Comparison of ENCODE assay signal across 35 cellular contexts in the genomic region with DNA sequence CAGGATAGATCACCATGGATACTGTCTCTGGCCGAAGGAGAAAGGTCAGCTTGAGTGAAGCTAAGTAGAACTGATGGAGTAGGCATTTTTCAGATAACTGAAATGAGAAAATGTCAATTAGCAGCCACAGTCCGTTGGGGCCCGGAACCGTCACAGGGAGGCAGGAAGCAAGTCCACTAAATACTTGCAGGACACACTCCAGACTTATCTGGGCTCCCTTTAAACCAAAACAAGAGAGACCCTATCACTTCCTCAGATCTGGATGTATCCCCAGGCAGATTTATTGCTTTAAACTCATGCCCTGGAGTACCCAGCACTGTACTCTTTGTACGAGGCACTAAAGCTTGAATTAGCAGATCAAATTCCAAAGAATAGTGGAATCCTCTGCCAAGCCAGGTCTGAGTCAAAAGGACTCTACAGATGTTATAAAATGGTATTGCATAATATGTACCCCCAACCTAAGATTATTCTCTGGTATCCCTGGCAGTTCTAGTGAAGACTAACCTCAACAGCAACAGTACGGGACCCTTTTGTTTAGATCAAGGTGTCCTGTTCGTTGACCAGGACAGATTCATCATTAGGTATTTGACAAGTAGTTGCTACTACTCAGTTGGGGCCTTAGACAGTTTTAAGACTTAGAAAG. TPM values are rescaled to one million over a fixed set of nuclear protein-coding genes. Genes with fewer than 3 reads are reported as not detected.
"Had no signal": no experiment of that assay in that cellular context is flagged by ENCODE, and none has a peak within 500 bp of the region (broad histone marks: within the 10 kb centered on the region; RNA-seq: fewer than 3 reads in every experiment).

No MANE protein-coding gene starts in this region.

- DNase-seq: activated CD4-positive, alpha-beta T cell treated with anti-CD3 and anti-CD28 coated beads for 4 hours; activated CD4-positive, alpha-beta T cell treated with anti-CD3 and anti-CD28 coated beads, Interleukin-2, amount 50 U/mL, for 4 hours; activated naive CD4-positive, alpha-beta T cell treated with Interleukin-2 at 50 U/mL for 16 hours; activated naive CD8-positive, alpha-beta T cell treated with anti-CD3 and anti-CD28 coated beads for 36 hours; activated T-cell treated with anti-CD3 and anti-CD28 coated beads for 4 hours; activated T-cell treated with anti-CD3 and anti-CD28 coated beads, Interleukin-2, amount 50 U/mL, for 72 hours; adrenal gland; caudate nucleus; foreskin fibroblast; heart left ventricle; hypothalamus; immature natural killer cell; left ventricle myocardium inferior; nephron progenitor cell; ovary; sigmoid colon; stimulated activated CD4-positive, alpha-beta T cell treated with anti-CD3 and anti-CD28 coated beads, Interleukin-15, amount 100 ng/mL, for 24 hours; stimulated activated CD4-positive, alpha-beta T cell treated with anti-CD3 and anti-CD28 coated beads, Interleukin-2, amount 100 ng/mL, for 24 hours; stimulated activated naive B cell treated with anti-CD40 and anti-IgM and Interleukin-4, amounts not matched to agents 10 μg/mL and 1 μg/mL and 100 μg/mL, for 72 hours; T-helper 9 cell; tibial artery; upper lobe of right lung had no signal

- ATAC-seq: activated T-cell treated with anti-CD3 and anti-CD28 coated beads, Interleukin-2, amount 50 U/mL, for 72 hours; esophagus mucosa; heart left ventricle; stimulated activated naive B cell treated with anti-CD40 and anti-IgM and Interleukin-4, amounts not matched to agents 10 μg/mL and 1 μg/mL and 100 μg/mL, for 72 hours; upper lobe of right lung had no signal

- H3K4me3 ChIP-seq: adrenal gland, ascending aorta, heart left ventricle, left ventricle myocardium inferior, ovary, prostate gland, sigmoid colon, suprapubic skin, tibial artery, upper lobe of right lung had no signal

- H3K27ac ChIP-seq: adrenal gland, ascending aorta, heart left ventricle, left ventricle myocardium inferior, neutrophil, ovary, prostate gland, sigmoid colon, suprapubic skin, tibial artery, upper lobe of right lung, VCaP had no signal

- H3K27ac Mint-ChIP-seq: activated naive CD8-positive, alpha-beta T cell treated with anti-CD3 and anti-CD28 coated beads for 36 hours; activated T-cell treated with anti-CD3 and anti-CD28 coated beads, Interleukin-2, amount 50 U/mL, for 72 hours; brain; immature natural killer cell; nephron progenitor cell; stimulated activated naive B cell treated with anti-CD40 and anti-IgM and Interleukin-4, amounts not matched to agents 10 μg/mL and 1 μg/mL and 100 μg/mL, for 72 hours; T-helper 1 cell treated with Interleukin-12 subunit alpha and Interleukin-12 subunit beta and Interleukin-4 antibody, amounts not matched to agents 30 μg/mL and 1 μg/mL, for 36 hours had no signal

- H3K9me3 ChIP-seq: adrenal gland, ascending aorta, heart left ventricle, left ventricle myocardium inferior, neutrophil, ovary, prostate gland, sigmoid colon, suprapubic skin, tibial artery, upper lobe of right lung had no signal

- H3K27me3 ChIP-seq: ascending aorta, heart left ventricle, ovary had no signal

- H3K4me1 ChIP-seq: adrenal gland, ascending aorta, heart left ventricle, left ventricle myocardium inferior, prostate gland, sigmoid colon, suprapubic skin, tibial artery, upper lobe of right lung had no signal

- H3K36me3 Mint-ChIP-seq: activated naive CD8-positive, alpha-beta T cell treated with anti-CD3 and anti-CD28 coated beads for 36 hours; brain; immature natural killer cell; stimulated activated naive B cell treated with anti-CD40 and anti-IgM and Interleukin-4, amounts not matched to agents 10 μg/mL and 1 μg/mL and 100 μg/mL, for 72 hours had no signal

- H3K36me3 ChIP-seq: adrenal gland, ascending aorta, heart left ventricle, left ventricle myocardium inferior, neutrophil, ovary, prostate gland, sigmoid colon, suprapubic skin, tibial artery, upper lobe of right lung had no signal

- H3K9me3 Mint-ChIP-seq: activated naive CD8-positive, alpha-beta T cell treated with anti-CD3 and anti-CD28 coated beads for 36 hours; activated T-cell treated with anti-CD3 and anti-CD28 coated beads, Interleukin-2, amount 50 U/mL, for 72 hours; immature natural killer cell; nephron progenitor cell; stimulated activated naive B cell treated with anti-CD40 and anti-IgM and Interleukin-4, amounts not matched to agents 10 μg/mL and 1 μg/mL and 100 μg/mL, for 72 hours; T-helper 1 cell treated with Interleukin-12 subunit alpha and Interleukin-12 subunit beta and Interleukin-4 antibody, amounts not matched to agents 30 μg/mL and 1 μg/mL, for 36 hours had no signal

- H3K4me3 Mint-ChIP-seq: activated naive CD8-positive, alpha-beta T cell treated with anti-CD3 and anti-CD28 coated beads for 36 hours; activated T-cell treated with anti-CD3 and anti-CD28 coated beads, Interleukin-2, amount 50 U/mL, for 72 hours; brain; immature natural killer cell; nephron progenitor cell; stimulated activated naive B cell treated with anti-CD40 and anti-IgM and Interleukin-4, amounts not matched to agents 10 μg/mL and 1 μg/mL and 100 μg/mL, for 72 hours; T-helper 1 cell treated with Interleukin-12 subunit alpha and Interleukin-12 subunit beta and Interleukin-4 antibody, amounts not matched to agents 30 μg/mL and 1 μg/mL, for 36 hours had no signal

- H3K4me1 Mint-ChIP-seq: activated naive CD8-positive, alpha-beta T cell treated with anti-CD3 and anti-CD28 coated beads for 36 hours; brain; immature natural killer cell; stimulated activated naive B cell treated with anti-CD40 and anti-IgM and Interleukin-4, amounts not matched to agents 10 μg/mL and 1 μg/mL and 100 μg/mL, for 72 hours had no signal

RNA-seq across cellular contexts. Expression of gene ZP2, which starts 8.1 kb away (rescaled TPM):
- total RNA-seq: activated naive CD8-positive, alpha-beta T cell treated with anti-CD3 and anti-CD28 coated beads for 36 hours; activated T-cell treated with anti-CD3 and anti-CD28 coated beads, Interleukin-2, amount 50 U/mL, for 72 hours; adrenal gland; ascending aorta; chondrocyte; endothelial cell of umbilical vein; esophagus mucosa; heart left ventricle; kidney epithelial cell; left ventricle myocardium inferior; mesenteric fat pad; prostate gland; sigmoid colon; suprapubic skin had no signal
- polyA plus RNA-seq: adrenal gland, endothelial cell of umbilical vein, heart left ventricle, immature natural killer cell had no signal

RNA-seq across cellular contexts. Expression of gene ANKS4B, which starts 30.2 kb away (rescaled TPM):
- total RNA-seq: activated naive CD8-positive, alpha-beta T cell treated with anti-CD3 and anti-CD28 coated beads for 36 hours; activated T-cell treated with anti-CD3 and anti-CD28 coated beads, Interleukin-2, amount 50 U/mL, for 72 hours; adrenal gland; ascending aorta; chondrocyte; endothelial cell of umbilical vein; esophagus mucosa; heart left ventricle; kidney epithelial cell; left ventricle myocardium inferior; lung microvascular endothelial cell; prostate gland; suprapubic skin; upper lobe of right lung had no signal
- polyA plus RNA-seq: adrenal gland, endothelial cell of umbilical vein, heart left ventricle, immature natural killer cell had no signal

RNA-seq across cellular contexts. Expression of gene DNAH3, which starts 52.6 kb away (rescaled TPM):
- total RNA-seq: activated naive CD8-positive, alpha-beta T cell treated with anti-CD3 and anti-CD28 coated beads for 36 hours; chondrocyte; endothelial cell of umbilical vein; kidney epithelial cell; lung microvascular endothelial cell; sigmoid colon had no signal
- polyA plus RNA-seq: endothelial cell of umbilical vein had no signal
